ENCODE assay signal across 8 cellular contexts in genomic region chr9:87498046-87498815, GRCh38. TPM values are rescaled to one million over a fixed set of nuclear protein-coding genes. Genes with fewer than 3 reads are reported as not detected.
DNase-seq lines count a peak whose midpoint lies in the region; ATAC-seq and TF ChIP-seq lines count a peak whose summit lies in the region.

No MANE protein-coding gene starts in this region.

- H3K9me3 Mint-ChIP-seq in CD8-positive, alpha-beta T cell = no peaks in the 10 kb centered on the region
- H3K9me3 Mint-ChIP-seq in progenitor cell of endocrine pancreas (ENCODE audit: low read depth) = no peaks in the 10 kb centered on the region

- no peak for DNase-seq in CD8-positive, alpha-beta T cell
- DNase-seq in GM19238 (ENCODE audit: insufficient read length, low spot score) (peak; percentile 27), amniotic epithelial cell (ENCODE audit: low read depth) (peak; percentile 32), hepatocyte (ENCODE audit: low spot score) (peak; percentile 81), progenitor cell of endocrine pancreas (ENCODE audit: low spot score, unreplicated experiment) (peak; percentile 70), RPMI8226 (no peak)
- DNase-seq in Jurkat, Clone E6-1 (ENCODE audit: low read depth, low spot score) = no peak

- no peak overlapping the region for H3K27ac ChIP-seq in CD8-positive, alpha-beta T cell (ENCODE audit: low read depth, low read length)
- H3K27ac ChIP-seq in hepatocyte = peak overlapping the region; percentile 88

- H3K36me3 ChIP-seq in CD8-positive, alpha-beta T cell (ENCODE audit: insufficient read depth, low read length) = no peaks in the 10 kb centered on the region
- H3K36me3 ChIP-seq in hepatocyte (replicated peaks; ENCODE audit: insufficient read depth, low read depth) = no peaks in the 10 kb centered on the region

- peak overlapping the region; percentile 80 for H2AFZ ChIP-seq in hepatocyte

- H3K4me1 Mint-ChIP-seq in CD8-positive, alpha-beta T cell (ENCODE audit: low read depth) = peaks cover 4% of the 10 kb centered on the region
- H3K4me1 Mint-ChIP-seq in progenitor cell of endocrine pancreas (ENCODE audit: low read depth) = peaks cover 37% of the 10 kb centered on the region

- H3K4me1 ChIP-seq in CD8-positive, alpha-beta T cell (ENCODE audit: insufficient read depth, low read length) = no peaks in the 10 kb centered on the region
- peaks cover 21% of the 10 kb centered on the region for H3K4me1 ChIP-seq in hepatocyte (ENCODE audit: insufficient read depth)

- no peaks in the 10 kb centered on the region for H4K20me1 ChIP-seq in hepatocyte (ENCODE audit: insufficient read depth, poor library complexity, severe bottlenecking)

- H3K9me2 ChIP-seq in hepatocyte (replicated peaks; ENCODE audit: insufficient read depth) = no peaks in the 10 kb centered on the region

- no peak for ATAC-seq in CD8-positive, alpha-beta T cell
- ATAC-seq in HG03378 (IDR thresholded peaks at IDR 0.05; ENCODE audit: unreplicated experiment) = no peak

- intact Hi-C loops in CD8-positive, alpha-beta T cell (cut with DNase I, micrococcal nuclease) = no loop called here

- no peak overlapping the region for H3K27ac Mint-ChIP-seq in CD8-positive, alpha-beta T cell
- peak overlapping the region; percentile 94 for H3K27ac Mint-ChIP-seq in progenitor cell of endocrine pancreas

- 1% methylated on average over 54 of the region's 81 CpGs for WGBS in hepatocyte (ENCODE audit: low lambda C conversion rate, missing lambda C conversion rate)

- CTCF ChIA-PET in CD8-positive, alpha-beta T cell (lab: Charles Lee) = no interaction called here

- H3K27me3 Mint-ChIP-seq in CD8-positive, alpha-beta T cell (ENCODE audit: low read depth) = peaks cover 29% of the 10 kb centered on the region
- peaks cover 6% of the 10 kb centered on the region for H3K27me3 Mint-ChIP-seq in progenitor cell of endocrine pancreas

- POLR2A ChIA-PET in CD8-positive, alpha-beta T cell (lab: Charles Lee) = no interaction called here

- TF ChIP-seq CTCF in CD8-positive, alpha-beta T cell (IDR thresholded peaks at IDR 0.05) = no peak
- peak; percentile 41 for TF ChIP-seq CTCF in hepatocyte (IDR thresholded peaks at IDR 0.05; ENCODE audit: poor library complexity)
- peak; percentile 54 for TF ChIP-seq CTCF in progenitor cell of endocrine pancreas (IDR thresholded peaks at IDR 0.05; ENCODE audit: unreplicated experiment)

- no peaks in the 10 kb centered on the region for H3K36me3 Mint-ChIP-seq in CD8-positive, alpha-beta T cell
- H3K36me3 Mint-ChIP-seq in progenitor cell of endocrine pancreas (ENCODE audit: insufficient read depth) = peaks cover 10% of the 10 kb centered on the region

- peak overlapping the region; percentile 49 for H3K4me3 Mint-ChIP-seq in CD8-positive, alpha-beta T cell
- H3K4me3 Mint-ChIP-seq in progenitor cell of endocrine pancreas (ENCODE audit: low read depth) = peak overlapping the region; percentile 93

- H3K79me2 ChIP-seq in hepatocyte = peaks cover 56% of the 10 kb centered on the region

- H3K4me2 ChIP-seq in hepatocyte = peak overlapping the region; percentile 93

- no peaks in the 10 kb centered on the region for H3K27me3 ChIP-seq in CD8-positive, alpha-beta T cell (ENCODE audit: insufficient read depth, low read length)
- H3K27me3 ChIP-seq in hepatocyte = no peaks in the 10 kb centered on the region

- no peak overlapping the region for H3K4me3 ChIP-seq in CD8-positive, alpha-beta T cell (ENCODE audit: low read depth, low read length)
- peak overlapping the region; percentile 15 for H3K4me3 ChIP-seq in Jurkat, Clone E6-1 (ENCODE audit: low read length)
- H3K4me3 ChIP-seq in hepatocyte = peak overlapping the region; percentile 85

- no peaks in the 10 kb centered on the region for H3K9me3 ChIP-seq in CD8-positive, alpha-beta T cell (ENCODE audit: low read length)
- H3K9me3 ChIP-seq in hepatocyte (ENCODE audit: low read depth) = no peaks in the 10 kb centered on the region

RNA-seq across cellular contexts. Expression of gene DAPK1, which starts 0.6 kb away (rescaled TPM):
- under 1 TPM; 0.14 to 0.27 TPM for total RNA-seq in CD8-positive, alpha-beta T cell
- 17.3 TPM for polyA plus RNA-seq in Jurkat, Clone E6-1 (2012; ENCODE audit: insufficient read depth, insufficient read length)
- 47.7 and 62.3 TPM in 2 replicates for total RNA-seq in hepatocyte
- 44.4 and 46.9 TPM in 2 replicates for polyA plus RNA-seq in hepatocyte
- total RNA-seq in progenitor cell of endocrine pancreas = 202 and 228 TPM in 2 replicates

Comparison
In these comparisons a context has a peak if more than half of its experiments do, and no peak if none do; other contexts are left out.
1. DNase-seq: peak in GM19238 (single experiment), amniotic epithelial cell (single experiment), hepatocyte (single experiment) and progenitor cell of endocrine pancreas (single experiment); none in CD8-positive, alpha-beta T cell (0 of 7), Jurkat, Clone E6-1 (single experiment) and RPMI8226 (single experiment).
2. RNA of gene DAPK1, which starts 0.6 kb away (total RNA-seq): 202 to 228 TPM in progenitor cell of endocrine pancreas and 47.7 to 62.3 TPM in hepatocyte; 0.14 to 0.27 TPM in CD8-positive, alpha-beta T cell; every median in the first group is over 10 times any median in the second.